Comparison of ENCODE assay signal across 24 cellular contexts in genomic region chr17:17548044-17548443, GRCh38.
"Had no signal": no experiment of that assay in that cellular context is flagged by ENCODE, and none has a peak within 500 bp of the region (broad histone marks: within the 10 kb centered on the region; RNA-seq: fewer than 3 reads in every experiment).

No MANE protein-coding gene starts in this region.

- H3K36me3 Mint-ChIP-seq: activated naive CD4-positive, alpha-beta T cell treated with anti-CD3 and anti-CD28 coated beads, Interleukin-2, amount 10 ng/mL, durations not matched to agents 7 days and 5 days; activated naive CD8-positive, alpha-beta T cell treated with anti-CD3 and anti-CD28 coated beads, Interleukin-2, amount 10 ng/mL, durations not matched to agents 7 days and 5 days; brain; natural killer cell had no signal

- H3K4me3 ChIP-seq: ascending aorta, lower lobe of right lung, stomach, tibial artery, upper lobe of right lung had no signal

- H3K9me3 Mint-ChIP-seq: activated naive CD4-positive, alpha-beta T cell treated with anti-CD3 and anti-CD28 coated beads, Interleukin-2, amount 10 ng/mL, durations not matched to agents 7 days and 5 days; activated naive CD8-positive, alpha-beta T cell treated with anti-CD3 and anti-CD28 coated beads, Interleukin-2, amount 10 ng/mL, durations not matched to agents 7 days and 5 days; activated T-helper 1 cell treated with anti-CD3 and anti-CD28 coated beads, Interleukin-12 subunit alpha, Interleukin-12 subunit beta, Interleukin-2, Interleukin-4 antibody, amounts not matched to agents 30 ng/mL and 10 ng/mL and 1 ng/mL, durations not matched to agents 14 hours and 24 hours and 36 hours; dendritic cell treated with granulocyte-macrophage colony-stimulating factor and Interleukin-4, amounts not matched to agents 40 ng/mL and 50 ng/mL, for 4 days; endodermal cell; natural killer cell; stimulated activated naive B cell treated with anti-CD40 and anti-IgM and Interleukin-4, amounts not matched to agents 10 μg/mL and 1 μg/mL and 100 μg/mL, for 72 hours had no signal

- ATAC-seq: esophagus mucosa; lower lobe of right lung; natural killer cell; stimulated activated naive B cell treated with anti-CD40 and anti-IgM and Interleukin-4, amounts not matched to agents 10 μg/mL and 1 μg/mL and 100 μg/mL, for 72 hours; upper lobe of right lung had no signal

- H3K4me1 Mint-ChIP-seq: activated naive CD4-positive, alpha-beta T cell treated with anti-CD3 and anti-CD28 coated beads, Interleukin-2, amount 10 ng/mL, durations not matched to agents 7 days and 5 days; activated naive CD8-positive, alpha-beta T cell treated with anti-CD3 and anti-CD28 coated beads, Interleukin-2, amount 10 ng/mL, durations not matched to agents 7 days and 5 days; endodermal cell; natural killer cell; stimulated activated naive B cell treated with anti-CD40 and anti-IgM and Interleukin-4, amounts not matched to agents 10 μg/mL and 1 μg/mL and 100 μg/mL, for 72 hours had no signal

- H3K36me3 ChIP-seq: ascending aorta, lower lobe of right lung, stomach, tibial artery, upper lobe of right lung had no signal

- H3K27ac Mint-ChIP-seq: activated naive CD4-positive, alpha-beta T cell treated with anti-CD3 and anti-CD28 coated beads, Interleukin-2, amount 10 ng/mL, durations not matched to agents 7 days and 5 days; activated naive CD8-positive, alpha-beta T cell treated with anti-CD3 and anti-CD28 coated beads, Interleukin-2, amount 10 ng/mL, durations not matched to agents 7 days and 5 days; activated T-helper 1 cell treated with anti-CD3 and anti-CD28 coated beads, Interleukin-12 subunit alpha, Interleukin-12 subunit beta, Interleukin-2, Interleukin-4 antibody, amounts not matched to agents 30 ng/mL and 10 ng/mL and 1 ng/mL, durations not matched to agents 14 hours and 24 hours and 36 hours; dendritic cell treated with granulocyte-macrophage colony-stimulating factor and Interleukin-4, amounts not matched to agents 40 ng/mL and 50 ng/mL, for 4 days; endodermal cell; natural killer cell; stimulated activated naive B cell treated with anti-CD40 and anti-IgM and Interleukin-4, amounts not matched to agents 10 μg/mL and 1 μg/mL and 100 μg/mL, for 72 hours had no signal

- H3K9me3 ChIP-seq: ascending aorta, lower lobe of right lung, stomach, tibial artery, upper lobe of right lung had no signal

- H3K4me1 ChIP-seq: lower lobe of right lung had no signal

- H3K27ac ChIP-seq: ascending aorta, lower lobe of right lung, stomach, tibial artery, upper lobe of right lung, VCaP had no signal

- H3K4me3 Mint-ChIP-seq: activated naive CD4-positive, alpha-beta T cell treated with anti-CD3 and anti-CD28 coated beads, Interleukin-2, amount 10 ng/mL, durations not matched to agents 7 days and 5 days; activated naive CD8-positive, alpha-beta T cell treated with anti-CD3 and anti-CD28 coated beads, Interleukin-2, amount 10 ng/mL, durations not matched to agents 7 days and 5 days; activated T-helper 1 cell treated with anti-CD3 and anti-CD28 coated beads, Interleukin-12 subunit alpha, Interleukin-12 subunit beta, Interleukin-2, Interleukin-4 antibody, amounts not matched to agents 30 ng/mL and 10 ng/mL and 1 ng/mL, durations not matched to agents 14 hours and 24 hours and 36 hours; brain; dendritic cell treated with granulocyte-macrophage colony-stimulating factor and Interleukin-4, amounts not matched to agents 40 ng/mL and 50 ng/mL, for 4 days; endodermal cell; natural killer cell; stimulated activated naive B cell treated with anti-CD40 and anti-IgM and Interleukin-4, amounts not matched to agents 10 μg/mL and 1 μg/mL and 100 μg/mL, for 72 hours had no signal

- H3K27me3 Mint-ChIP-seq: activated naive CD4-positive, alpha-beta T cell treated with anti-CD3 and anti-CD28 coated beads, Interleukin-2, amount 10 ng/mL, durations not matched to agents 7 days and 5 days; activated naive CD8-positive, alpha-beta T cell treated with anti-CD3 and anti-CD28 coated beads, Interleukin-2, amount 10 ng/mL, durations not matched to agents 7 days and 5 days; brain; dendritic cell treated with granulocyte-macrophage colony-stimulating factor and Interleukin-4, amounts not matched to agents 40 ng/mL and 50 ng/mL, for 4 days; stimulated activated naive B cell treated with anti-CD40 and anti-IgM and Interleukin-4, amounts not matched to agents 10 μg/mL and 1 μg/mL and 100 μg/mL, for 72 hours had no signal

- DNase-seq: activated CD4-positive, alpha-beta T cell treated with anti-CD3 and anti-CD28 coated beads for 4 hours; activated CD4-positive, alpha-beta T cell treated with anti-CD3 and anti-CD28 coated beads, Interleukin-2, amount 50 U/mL, for 48 hours; activated CD8-positive, alpha-beta memory T cell treated with anti-CD3 and anti-CD28 coated beads for 24 hours; activated gamma-delta T cell; activated naive CD4-positive, alpha-beta T cell treated with anti-CD3 and anti-CD28 coated beads, Interleukin-2, amount 10 ng/mL, durations not matched to agents 7 days and 5 days; activated naive CD8-positive, alpha-beta T cell treated with anti-CD3 and anti-CD28 coated beads, Interleukin-2, amount 10 ng/mL, durations not matched to agents 7 days and 5 days; endodermal cell; foreskin fibroblast; lower lobe of right lung; mesendoderm; natural killer cell; stimulated activated CD4-positive, alpha-beta T cell treated with anti-CD3 and anti-CD28 coated beads, Interleukin-15, amount 100 ng/mL, for 24 hours; stimulated activated CD4-positive, alpha-beta T cell treated with anti-CD3 and anti-CD28 coated beads, Interleukin-2, amount 100 ng/mL, for 24 hours; stimulated activated naive B cell treated with anti-CD40 and anti-IgM and Interleukin-4, amounts not matched to agents 10 μg/mL and 1 μg/mL and 100 μg/mL, for 72 hours; stomach; T-helper 9 cell; tibial artery; upper lobe of right lung had no signal

- H3K27me3 ChIP-seq: ascending aorta, stomach, tibial artery, upper lobe of right lung had no signal
